In genomic region chr3:122975924-122976293, GRCh38 we compare ENCODE assay signal across 9 cellular contexts. TPM values are rescaled to one million over a fixed set of nuclear protein-coding genes. Genes with fewer than 3 reads are reported as not detected.
DNase-seq lines count a peak whose midpoint lies in the region; ATAC-seq and TF ChIP-seq lines count a peak whose summit lies in the region.
"Had no signal": no experiment of that assay in that cellular context is flagged by ENCODE, and none has a peak within 500 bp of the region (broad histone marks: within the 10 kb centered on the region; RNA-seq: fewer than 3 reads in every experiment).

No MANE protein-coding gene starts in this region.

- ATAC-seq in HG03097 (IDR thresholded peaks at IDR 0.05; ENCODE audit: low FRiP score, unreplicated experiment) (peak; percentile 39), left colon (no peak), gastrocnemius medialis (no peak)

- DNase-seq in DMS 273 (lab: John Stamatoyannopoulos, UW; ENCODE audit: unreplicated experiment) = peak; percentile 77
- no peak for DNase-seq in DMS 273 treated with DMSO at 0.1 percent for 48 hours (lab: John Stamatoyannopoulos, UW)
- DNase-seq in left colon = no peak
- DNase-seq in gastrocnemius medialis = no peak
- DNase-seq in ureter (ENCODE audit: low spot score) = no peak

- peaks cover 21% of the 10 kb centered on the region for H3K4me1 Mint-ChIP-seq in T-helper 1 cell treated with Interleukin-12 subunit alpha and Interleukin-12 subunit beta and Interleukin-4 antibody, amounts not matched to agents 30 μg/mL and 1 μg/mL, for 36 hours (ENCODE audit: low read depth)
- H3K4me1 Mint-ChIP-seq in nephron = peaks cover 75% of the 10 kb centered on the region

- in situ Hi-C loops in gastrocnemius medialis (cut with MboI; ENCODE audit: low sequenced_read_pairs in 4 of 4) = no loop called here

- H3K4me1 ChIP-seq in gastrocnemius medialis = no peaks in the 10 kb centered on the region

- peak overlapping the region; percentile 50 for H3K27ac Mint-ChIP-seq in T-helper 1 cell treated with Interleukin-12 subunit alpha and Interleukin-12 subunit beta and Interleukin-4 antibody, amounts not matched to agents 30 μg/mL and 1 μg/mL, for 36 hours
- peak overlapping the region; percentile 34 to 91 (median 86) for H3K27ac Mint-ChIP-seq in nephron

- H3K27me3 Mint-ChIP-seq in T-helper 1 cell treated with Interleukin-12 subunit alpha and Interleukin-12 subunit beta and Interleukin-4 antibody, amounts not matched to agents 30 μg/mL and 1 μg/mL, for 36 hours (ENCODE audit: low read depth) = peaks cover 9% of the 10 kb centered on the region
- peaks cover 4% of the 10 kb centered on the region for H3K27me3 Mint-ChIP-seq in nephron (ENCODE audit: low read depth)

- no peak for TF ChIP-seq POLR2A in gastrocnemius medialis (IDR thresholded peaks at IDR 0.05)

- peak overlapping the region; percentile 69 for H3K4me3 Mint-ChIP-seq in T-helper 1 cell treated with Interleukin-12 subunit alpha and Interleukin-12 subunit beta and Interleukin-4 antibody, amounts not matched to agents 30 μg/mL and 1 μg/mL, for 36 hours
- peak overlapping the region in 1 of 3 experiments; percentile 3 for H3K4me3 Mint-ChIP-seq in nephron

- no peaks in the 10 kb centered on the region for H3K27me3 ChIP-seq in gastrocnemius medialis

- intact Hi-C loops in left colon (cut with DNase I, micrococcal nuclease) (no loop called here), gastrocnemius medialis (cut with DNase I; ENCODE audit: low total_unique reads) (no loop called here)

- no peaks in the 10 kb centered on the region for H3K36me3 Mint-ChIP-seq in T-helper 1 cell treated with Interleukin-12 subunit alpha and Interleukin-12 subunit beta and Interleukin-4 antibody, amounts not matched to agents 30 μg/mL and 1 μg/mL, for 36 hours (ENCODE audit: low read depth)
- H3K36me3 Mint-ChIP-seq in nephron (ENCODE audit: low read depth) = no peaks in the 10 kb centered on the region

- H3K36me3 ChIP-seq in gastrocnemius medialis = no peaks in the 10 kb centered on the region

- no peak overlapping the region for H3K4me3 ChIP-seq in gastrocnemius medialis

- H3K9me3 ChIP-seq in gastrocnemius medialis = no peaks in the 10 kb centered on the region

- TF ChIP-seq CTCF in nephron (IDR thresholded peaks at IDR 0.05; ENCODE audit: unreplicated experiment in 3 of 3) (no peak), gastrocnemius medialis (IDR thresholded peaks at IDR 0.05 in 4 of 5, conservative IDR thresholded peaks at IDR 0.05 in 1 of 5) (no peak)

- H3K27ac ChIP-seq in gastrocnemius medialis = no peak overlapping the region
- H3K27ac ChIP-seq: 22Rv1 had no signal

- H3K9me3 Mint-ChIP-seq in T-helper 1 cell treated with Interleukin-12 subunit alpha and Interleukin-12 subunit beta and Interleukin-4 antibody, amounts not matched to agents 30 μg/mL and 1 μg/mL, for 36 hours = no peaks in the 10 kb centered on the region
- H3K9me3 Mint-ChIP-seq in nephron = no peaks in the 10 kb centered on the region

RNA-seq across cellular contexts. Expression of gene SEMA5B, which starts 51.7 kb away (rescaled TPM):
- total RNA-seq in left colon (under 1 TPM; 0.15 to 0.59 TPM), gastrocnemius medialis (under 1 TPM in 2 of 4 donors, not detected in 2; 0.10 to 0.26 TPM), ureter (2.3 TPM)
